In the genomic region with DNA sequence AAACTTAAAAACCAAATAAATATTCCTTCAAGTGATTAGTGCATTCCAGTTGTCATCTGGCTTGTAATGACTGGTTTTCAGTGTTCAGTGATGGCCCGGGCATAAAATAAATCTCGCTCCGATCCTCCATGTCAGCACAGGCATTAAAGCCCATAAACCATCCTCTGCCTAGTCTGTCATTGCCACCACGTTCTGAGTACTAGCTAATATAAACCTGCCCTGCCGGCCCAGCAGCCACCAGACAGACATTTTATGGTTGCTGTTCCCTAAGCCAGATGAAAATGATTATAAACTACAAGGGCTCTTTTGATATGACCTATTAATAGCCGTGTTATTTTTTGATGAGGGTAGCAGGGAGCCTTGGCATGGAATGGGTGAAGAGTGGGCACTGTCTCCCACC, we compare ENCODE assay signal across 15 cellular contexts.
"Had no signal": no experiment of that assay in that cellular context is flagged by ENCODE, and none has a peak within 500 bp of the region (broad histone marks: within the 10 kb centered on the region; RNA-seq: fewer than 3 reads in every experiment).

No MANE protein-coding gene starts in this region.

- H3K4me2 ChIP-seq: neural progenitor cell had no signal

- H3K4me1 ChIP-seq: neural progenitor cell, parathyroid adenoma had no signal

- H3K27ac ChIP-seq: neural progenitor cell, parathyroid adenoma, spleen, tibial nerve, WERI-Rb-1 had no signal

- DNase-seq: activated CD4-positive, alpha-beta T cell treated with anti-CD3 and anti-CD28 coated beads for 36 hours; activated CD8-positive, alpha-beta memory T cell treated with anti-CD3 and anti-CD28 coated beads, Interleukin-2, amount 50 U/mL, for 48 hours; activated CD8-positive, alpha-beta T cell treated with anti-CD3 and anti-CD28 coated beads for 36 hours; activated naive CD4-positive, alpha-beta T cell treated with Interleukin-2 at 50 U/mL for 16 hours; activated naive CD8-positive, alpha-beta T cell treated with anti-CD3 and anti-CD28 coated beads, Interleukin-2, amount 50 U/mL, for 24 hours; effector memory CD4-positive, alpha-beta T cell; spleen; stimulated activated CD4-positive, alpha-beta T cell treated with anti-CD3 and anti-CD28 coated beads, Interleukin-1b, Interleukin-23, amount 100 ng/mL, for 48 hours; T1000; WERI-Rb-1 had no signal

- H3K79me2 ChIP-seq: parathyroid adenoma had no signal

- H3K36me3 ChIP-seq: gastroesophageal sphincter, neural progenitor cell, spleen, WERI-Rb-1 had no signal

- ATAC-seq: activated CD4-positive, alpha-beta T cell treated with anti-CD3 and anti-CD28 coated beads for 36 hours; activated CD8-positive, alpha-beta T cell treated with anti-CD3 and anti-CD28 coated beads for 36 hours; activated naive CD8-positive, alpha-beta T cell treated with anti-CD3 and anti-CD28 coated beads, Interleukin-2, amount 50 U/mL, for 24 hours; gastroesophageal sphincter; stimulated activated memory B cell treated with anti-CD40 and anti-IgM and Interleukin-4, amounts not matched to agents 10 μg/mL and 1 μg/mL and 100 μg/mL, for 72 hours had no signal

- H3K27me3 ChIP-seq: gastroesophageal sphincter, neural progenitor cell, spleen, tibial nerve had no signal

- H3K9ac ChIP-seq: neural progenitor cell, parathyroid adenoma had no signal

- H3K4me3 ChIP-seq: gastroesophageal sphincter, neural progenitor cell, spleen, tibial nerve had no signal

- H2AFZ ChIP-seq: neural progenitor cell, parathyroid adenoma had no signal
